8 cellular contexts compared by ENCODE assay signal in the genomic region with DNA sequence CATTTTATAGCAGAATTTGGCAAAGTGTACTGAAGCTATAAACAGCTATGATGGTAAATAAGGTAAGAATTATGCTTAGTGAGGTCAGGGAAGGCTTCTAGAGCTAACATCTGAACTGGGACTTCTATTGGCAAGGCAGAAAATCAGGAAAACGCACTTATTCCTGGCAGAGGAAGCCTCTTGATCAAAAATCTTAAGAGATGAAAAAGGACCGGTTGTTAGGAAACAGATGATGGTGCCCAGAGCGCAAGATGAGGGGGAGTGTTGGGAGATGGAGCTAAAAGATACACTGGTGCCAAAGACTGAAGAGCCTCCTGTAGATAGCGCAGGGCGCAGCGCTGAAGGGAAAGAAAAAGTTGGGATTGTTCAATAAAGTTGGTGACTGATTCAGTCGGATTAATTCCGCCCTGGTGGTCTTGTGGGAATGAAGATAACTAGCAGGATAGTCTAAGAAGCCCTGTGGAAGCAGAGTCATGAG. TPM values are rescaled to one million over a fixed set of nuclear protein-coding genes. Genes with fewer than 3 reads are reported as not detected.
A peak's percentile ranks its signal among the peaks of the same experiment; 100 is the strongest.
DNase-seq lines count a peak whose midpoint lies in the region; ATAC-seq lines count a peak whose summit lies in the region.

No MANE protein-coding gene starts in this region.

- no peaks in the 10 kb centered on the region for H3K36me3 ChIP-seq in skeletal muscle tissue (ENCODE audit: control insufficient read depth in 3 of 3, insufficient read depth in 3 of 3, low read length in 3 of 3)

- H3K4me3 ChIP-seq in skeletal muscle tissue (ENCODE audit: low read length in 3 of 3): peak overlapping the region; percentile 86 to 97 (median 96)

- DNase-seq in NCI-H146 treated with DMSO at 0.1 percent for 48 hours (lab: John Stamatoyannopoulos, UW; ENCODE audit: unreplicated experiment) (peak; percentile 52), NCI-H146 (lab: John Stamatoyannopoulos, UW) (no peak), left ventricle myocardium superior (no peak), superior temporal gyrus (ENCODE audit: extremely low spot score) (no peak)
- DNase-seq in activated T-helper 2 cell treated with anti-CD3 and anti-CD28 coated beads, Interferon-gamma antibody, Interleukin-2, Interleukin-4, amounts not matched to agents 10 μg/mL and 5 μg/mL and 100 μg/mL, durations not matched to agents 14 hours and 24 hours and 36 hours (ENCODE audit: low spot score): peak; percentile 14
- DNase-seq in effector CD8-positive, alpha-beta T cell (lab: John Stamatoyannopoulos, UW): no peak

- H3K36me3 Mint-ChIP-seq in activated T-helper 2 cell treated with anti-CD3 and anti-CD28 coated beads, Interferon-gamma antibody, Interleukin-2, Interleukin-4, amounts not matched to agents 10 μg/mL and 5 μg/mL and 100 μg/mL, durations not matched to agents 14 hours and 24 hours and 36 hours (ENCODE audit: low read depth): peaks cover 17% of the 10 kb centered on the region

- H3K27ac ChIP-seq in skeletal muscle tissue (ENCODE audit: low read depth, low read length): peak overlapping the region; percentile 92

- ATAC-seq in HG03175 (IDR thresholded peaks at IDR 0.05; ENCODE audit: unreplicated experiment) (peak; percentile 16), left ventricle myocardium superior (peak; percentile 24)

- H3K9ac ChIP-seq in skeletal muscle tissue (ENCODE audit: low read depth in 1 of 3, low read length in 3 of 3): peak overlapping the region; percentile 84 to 87 (median 85)

- peak overlapping the region; percentile 98 for H3K4me3 Mint-ChIP-seq in activated T-helper 2 cell treated with anti-CD3 and anti-CD28 coated beads, Interferon-gamma antibody, Interleukin-2, Interleukin-4, amounts not matched to agents 10 μg/mL and 5 μg/mL and 100 μg/mL, durations not matched to agents 14 hours and 24 hours and 36 hours (ENCODE audit: low read depth)

- H3K4me1 ChIP-seq in skeletal muscle tissue (ENCODE audit: control insufficient read depth in 3 of 3, insufficient read depth in 3 of 3, low read length in 3 of 3): peaks cover 20 to 35% (median 29%) of the 10 kb centered on the region in 3 donors

- intact Hi-C loops in activated T-helper 2 cell treated with anti-CD3 and anti-CD28 coated beads, Interferon-gamma antibody, Interleukin-2, Interleukin-4, amounts not matched to agents 10 μg/mL and 5 μg/mL and 100 μg/mL, durations not matched to agents 14 hours and 24 hours and 36 hours (cut with micrococcal nuclease): loop anchor here (2.0 to 5.0 kb wide), 2 partner anchors 54 to 124 kb away; a partner anchor contains a TSS
- intact Hi-C loops in left ventricle myocardium superior (cut with micrococcal nuclease): no loop called here

- H3K27me3 ChIP-seq in skeletal muscle tissue (ENCODE audit: control insufficient read depth in 3 of 3, insufficient read depth in 3 of 3, low read length in 3 of 3): no peaks in the 10 kb centered on the region

- H3K27ac Mint-ChIP-seq in activated T-helper 2 cell treated with anti-CD3 and anti-CD28 coated beads, Interferon-gamma antibody, Interleukin-2, Interleukin-4, amounts not matched to agents 10 μg/mL and 5 μg/mL and 100 μg/mL, durations not matched to agents 14 hours and 24 hours and 36 hours: peak overlapping the region; percentile 95

- no peaks in the 10 kb centered on the region for H3K9me3 Mint-ChIP-seq in activated T-helper 2 cell treated with anti-CD3 and anti-CD28 coated beads, Interferon-gamma antibody, Interleukin-2, Interleukin-4, amounts not matched to agents 10 μg/mL and 5 μg/mL and 100 μg/mL, durations not matched to agents 14 hours and 24 hours and 36 hours

- H3K9me3 ChIP-seq in skeletal muscle tissue (ENCODE audit: control insufficient read depth in 3 of 3, low read length in 3 of 3): no peaks in the 10 kb centered on the region

- H3K27me3 Mint-ChIP-seq in activated T-helper 2 cell treated with anti-CD3 and anti-CD28 coated beads, Interferon-gamma antibody, Interleukin-2, Interleukin-4, amounts not matched to agents 10 μg/mL and 5 μg/mL and 100 μg/mL, durations not matched to agents 14 hours and 24 hours and 36 hours (ENCODE audit: low read depth): peaks cover 3% of the 10 kb centered on the region

- H3K4me1 Mint-ChIP-seq in activated T-helper 2 cell treated with anti-CD3 and anti-CD28 coated beads, Interferon-gamma antibody, Interleukin-2, Interleukin-4, amounts not matched to agents 10 μg/mL and 5 μg/mL and 100 μg/mL, durations not matched to agents 14 hours and 24 hours and 36 hours (ENCODE audit: low read depth): peaks cover 30% of the 10 kb centered on the region

RNA-seq across cellular contexts. Expression of a gene that starts 0.6 kb away (rescaled TPM):
- 53.7 and 57.4 TPM in 2 replicates for total RNA-seq in activated T-helper 2 cell treated with anti-CD3 and anti-CD28 coated beads, Interferon-gamma antibody, Interleukin-2, Interleukin-4, amounts not matched to agents 10 μg/mL and 5 μg/mL and 100 μg/mL, durations not matched to agents 14 hours and 24 hours and 36 hours
- total RNA-seq in left ventricle myocardium superior (186 TPM), skeletal muscle tissue (131 TPM)

RNA-seq across cellular contexts. Expression of a gene that starts 37.0 kb away (rescaled TPM):
- total RNA-seq in activated T-helper 2 cell treated with anti-CD3 and anti-CD28 coated beads, Interferon-gamma antibody, Interleukin-2, Interleukin-4, amounts not matched to agents 10 μg/mL and 5 μg/mL and 100 μg/mL, durations not matched to agents 14 hours and 24 hours and 36 hours: not detected in 2 replicates
- total RNA-seq in left ventricle myocardium superior (not detected), skeletal muscle tissue (not detected)

RNA-seq across cellular contexts. Expression of a gene that starts 53.2 kb away (rescaled TPM):
- total RNA-seq in activated T-helper 2 cell treated with anti-CD3 and anti-CD28 coated beads, Interferon-gamma antibody, Interleukin-2, Interleukin-4, amounts not matched to agents 10 μg/mL and 5 μg/mL and 100 μg/mL, durations not matched to agents 14 hours and 24 hours and 36 hours: 14.3 and 15.5 TPM in 2 replicates
- 6.5 TPM for total RNA-seq in left ventricle myocardium superior
- total RNA-seq in skeletal muscle tissue: 4.7 TPM

Comparison
In these comparisons a context has a peak if more than half of its experiments do, and no peak if none do; other contexts are left out.
1. DNase-seq: peak in NCI-H146 treated with DMSO at 0.1 percent for 48 hours (single experiment) and activated T-helper 2 cell treated with anti-CD3 and anti-CD28 coated beads, Interferon-gamma antibody, Interleukin-2, Interleukin-4, amounts not matched to agents 10 μg/mL and 5 μg/mL and 100 μg/mL, durations not matched to agents 14 hours and 24 hours and 36 hours (single experiment); none in NCI-H146 (single experiment), left ventricle myocardium superior (single experiment), superior temporal gyrus (single experiment) and effector CD8-positive, alpha-beta T cell (single experiment).